Comparison of ENCODE assay signal across 22 cellular contexts in the genomic region with DNA sequence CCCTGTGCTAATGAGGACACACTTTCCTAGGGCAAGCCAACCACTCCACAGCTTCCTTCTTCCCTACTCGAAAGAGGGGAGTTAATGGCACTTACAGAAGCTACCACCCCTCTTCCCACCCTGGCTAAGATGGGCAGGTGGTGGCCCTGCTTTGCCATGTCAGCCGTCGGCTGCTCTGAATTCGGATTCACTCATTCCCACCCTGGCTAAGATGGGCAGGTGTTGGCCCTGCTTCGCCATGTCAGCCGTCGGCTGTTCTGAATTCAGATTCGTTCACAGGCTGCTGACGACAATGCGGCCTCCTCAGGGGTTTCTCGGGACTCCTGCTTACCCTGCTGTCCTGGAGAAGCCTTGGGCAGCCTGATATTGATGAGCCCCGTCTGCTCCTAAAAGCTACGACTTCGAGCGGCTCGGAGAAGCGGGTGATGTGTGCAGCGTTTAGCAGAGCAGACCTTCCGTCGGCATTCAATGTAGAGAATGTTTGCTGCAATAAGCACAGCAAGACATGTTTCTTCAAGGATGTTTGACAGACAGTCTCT.
"Had no signal": no experiment of that assay in that cellular context is flagged by ENCODE, and none has a peak within 500 bp of the region (broad histone marks: within the 10 kb centered on the region; RNA-seq: fewer than 3 reads in every experiment).

No MANE protein-coding gene starts in this region.

- H3K36me3 Mint-ChIP-seq: stimulated activated memory B cell treated with anti-CD40 and anti-IgM and Interleukin-4, amounts not matched to agents 10 μg/mL and 1 μg/mL and 100 μg/mL, for 72 hours had no signal

- H3K27ac Mint-ChIP-seq: activated naive CD8-positive, alpha-beta T cell treated with anti-CD3 and anti-CD28 coated beads, Interleukin-2, amount 50 U/mL, for 24 hours; activated T-helper 1 cell treated with anti-CD3 and anti-CD28 coated beads, Interleukin-12 subunit alpha, Interleukin-12 subunit beta, Interleukin-2, Interleukin-4 antibody, amounts not matched to agents 30 ng/mL and 10 ng/mL and 1 ng/mL, durations not matched to agents 14 hours and 24 hours and 36 hours; dendritic cell treated with granulocyte-macrophage colony-stimulating factor and Interleukin-4, amounts not matched to agents 40 ng/mL and 50 ng/mL, for 4 days; nephron progenitor cell; stimulated activated memory B cell treated with anti-CD40 and anti-IgM and Interleukin-4, amounts not matched to agents 10 μg/mL and 1 μg/mL and 100 μg/mL, for 72 hours had no signal

- H3K4me3 Mint-ChIP-seq: activated naive CD8-positive, alpha-beta T cell treated with anti-CD3 and anti-CD28 coated beads, Interleukin-2, amount 50 U/mL, for 24 hours; activated T-helper 1 cell treated with anti-CD3 and anti-CD28 coated beads, Interleukin-12 subunit alpha, Interleukin-12 subunit beta, Interleukin-2, Interleukin-4 antibody, amounts not matched to agents 30 ng/mL and 10 ng/mL and 1 ng/mL, durations not matched to agents 14 hours and 24 hours and 36 hours; dendritic cell treated with granulocyte-macrophage colony-stimulating factor and Interleukin-4, amounts not matched to agents 40 ng/mL and 50 ng/mL, for 4 days; nephron progenitor cell; stimulated activated memory B cell treated with anti-CD40 and anti-IgM and Interleukin-4, amounts not matched to agents 10 μg/mL and 1 μg/mL and 100 μg/mL, for 72 hours had no signal

- H3K4me1 Mint-ChIP-seq: activated naive CD8-positive, alpha-beta T cell treated with anti-CD3 and anti-CD28 coated beads, Interleukin-2, amount 50 U/mL, for 24 hours; stimulated activated memory B cell treated with anti-CD40 and anti-IgM and Interleukin-4, amounts not matched to agents 10 μg/mL and 1 μg/mL and 100 μg/mL, for 72 hours had no signal

- H3K9me3 ChIP-seq: esophagus squamous epithelium, ovary, sigmoid colon, thoracic aorta had no signal

- H3K36me3 ChIP-seq: brain microvascular endothelial cell, esophagus squamous epithelium, ovary, sigmoid colon, thoracic aorta had no signal

- H3K9me3 Mint-ChIP-seq: activated naive CD8-positive, alpha-beta T cell treated with anti-CD3 and anti-CD28 coated beads, Interleukin-2, amount 50 U/mL, for 24 hours; activated T-helper 1 cell treated with anti-CD3 and anti-CD28 coated beads, Interleukin-12 subunit alpha, Interleukin-12 subunit beta, Interleukin-2, Interleukin-4 antibody, amounts not matched to agents 30 ng/mL and 10 ng/mL and 1 ng/mL, durations not matched to agents 14 hours and 24 hours and 36 hours; dendritic cell treated with granulocyte-macrophage colony-stimulating factor and Interleukin-4, amounts not matched to agents 40 ng/mL and 50 ng/mL, for 4 days; stimulated activated memory B cell treated with anti-CD40 and anti-IgM and Interleukin-4, amounts not matched to agents 10 μg/mL and 1 μg/mL and 100 μg/mL, for 72 hours had no signal

- H3K4me1 ChIP-seq: esophagus squamous epithelium, sigmoid colon had no signal

- H3K4me3 ChIP-seq: esophagus squamous epithelium, lung, ovary, sigmoid colon, thoracic aorta had no signal

- H3K27ac ChIP-seq: brain microvascular endothelial cell, esophagus squamous epithelium, ovary, sigmoid colon, thoracic aorta, VCaP had no signal

- ATAC-seq: activated naive CD8-positive, alpha-beta T cell treated with anti-CD3 and anti-CD28 coated beads, Interleukin-2, amount 50 U/mL, for 24 hours; left cardiac atrium; stimulated activated memory B cell treated with anti-CD40 and anti-IgM and Interleukin-4, amounts not matched to agents 10 μg/mL and 1 μg/mL and 100 μg/mL, for 72 hours had no signal

- H3K27me3 Mint-ChIP-seq: activated naive CD8-positive, alpha-beta T cell treated with anti-CD3 and anti-CD28 coated beads, Interleukin-2, amount 50 U/mL, for 24 hours; dendritic cell treated with granulocyte-macrophage colony-stimulating factor and Interleukin-4, amounts not matched to agents 40 ng/mL and 50 ng/mL, for 4 days; stimulated activated memory B cell treated with anti-CD40 and anti-IgM and Interleukin-4, amounts not matched to agents 10 μg/mL and 1 μg/mL and 100 μg/mL, for 72 hours had no signal

- DNase-seq: activated CD4-positive, alpha-beta T cell treated with anti-CD3 and anti-CD28 coated beads, Interleukin-2, amount 50 U/mL, for 1 hour; activated CD4-positive, CD25-positive, alpha-beta regulatory T cell treated with anti-CD3 and anti-CD28 coated beads, Interleukin-2, amount 50 U/mL, for 72 hours; activated naive CD4-positive, alpha-beta T cell; activated naive CD8-positive, alpha-beta T cell treated with anti-CD3 and anti-CD28 coated beads, Interleukin-2, amount 50 U/mL, for 24 hours; anterior cingulate cortex; brain microvascular endothelial cell; effector memory CD4-positive, alpha-beta T cell; esophagus squamous epithelium; left cardiac atrium; midbrain; nephron progenitor cell; sigmoid colon; stimulated activated CD4-positive, alpha-beta T cell treated with anti-CD3 and anti-CD28 coated beads, Interleukin-4, amount 100 ng/mL, for 4 hours; SW 1271; T-helper 2 cell had no signal

- H3K27me3 ChIP-seq: brain microvascular endothelial cell, ovary, sigmoid colon had no signal
